ENCODE assay signal across 21 cellular contexts in the genomic region with DNA sequence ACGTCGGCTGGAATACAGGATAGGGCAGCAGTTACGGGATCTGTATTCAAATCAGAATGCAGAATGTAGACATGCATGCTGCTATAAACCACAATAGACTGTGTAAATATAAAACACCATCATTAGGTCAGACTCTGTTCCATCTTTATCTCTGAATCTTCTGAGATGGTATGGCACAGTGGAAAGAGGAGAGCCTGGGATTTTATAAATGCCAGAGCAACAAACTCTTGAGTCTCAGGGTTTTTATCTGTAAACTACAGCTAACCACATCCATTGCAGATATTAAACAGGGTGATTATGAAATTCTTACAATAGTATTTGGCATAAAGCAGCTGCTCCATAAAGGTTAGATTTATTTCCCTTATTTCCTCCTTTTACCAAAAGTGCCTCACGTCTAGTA.
"Had no signal": no experiment of that assay in that cellular context is flagged by ENCODE, and none has a peak within 500 bp of the region (broad histone marks: within the 10 kb centered on the region; RNA-seq: fewer than 3 reads in every experiment).

No MANE protein-coding gene starts in this region.

- H3K9me3 ChIP-seq: esophagus squamous epithelium, gastrocnemius medialis, thyroid gland had no signal

- H3K79me2 ChIP-seq: parathyroid adenoma had no signal

- H3K4me2 ChIP-seq: neural progenitor cell had no signal

- H3K4me1 ChIP-seq: esophagus squamous epithelium, gastrocnemius medialis, neural progenitor cell, parathyroid adenoma, stomach, thyroid gland had no signal

- H3K4me3 ChIP-seq: esophagus squamous epithelium, gastrocnemius medialis, lung, mucosa of descending colon, neural progenitor cell, stomach, thyroid gland had no signal

- H3K36me3 ChIP-seq: esophagus squamous epithelium, gastrocnemius medialis, neural progenitor cell, thyroid gland had no signal

- ATAC-seq: gastrocnemius medialis; left lobe of liver; mucosa of descending colon; sciatic nerve; stimulated activated effector memory CD8-positive, alpha-beta T cell treated with anti-CD3 and anti-CD28 coated beads, Interleukin-12 subunit alpha, Interleukin-12 subunit beta, amount 100 ng/mL, for 72 hours had no signal

- H3K27ac ChIP-seq: esophagus squamous epithelium, gastrocnemius medialis, neural progenitor cell, parathyroid adenoma, stomach, thyroid gland had no signal

- H3K9ac ChIP-seq: neural progenitor cell, parathyroid adenoma had no signal

- H3K27me3 ChIP-seq: esophagus squamous epithelium, gastrocnemius medialis, neural progenitor cell, stomach, thyroid gland had no signal

- DNase-seq: effector CD8-positive, alpha-beta T cell; endodermal cell; erythroblast; esophagus squamous epithelium; foreskin fibroblast; gastrocnemius medialis; head of caudate nucleus; kidney; mucosa of descending colon; naive B cell; stimulated activated CD4-positive, alpha-beta T cell treated with anti-CD3 and anti-CD28 coated beads, Interleukin-2, amount 100 ng/mL, for 24 hours; stimulated activated CD4-positive, alpha-beta T cell treated with anti-CD3 and anti-CD28 coated beads, Interleukin-4, amount 100 ng/mL, for 24 hours; stimulated activated naive CD4-positive, alpha-beta T cell treated with Interleukin-2 at 50 U/mL for 16 hours; stomach; thyroid gland had no signal

- H2AFZ ChIP-seq: neural progenitor cell, parathyroid adenoma had no signal
